ENCODE assay signal across 1 cellular context in genomic region chr3:98593046-98593936, GRCh38.
TF ChIP-seq lines count a peak whose summit lies in the region.

TSS of gene CPOX (minus strand) at chr3:98593611. CDS start at chr3:98593504, 107 bp downstream.

TF ChIP-seq in K562, 482 proteins besides CTCF, POLR2A, EP300 and RAD21 (continued from another document and continues in another):
- TF ChIP-seq POLR2B (IDR thresholded peaks at IDR 0.05; ENCODE audit: low read depth, partially characterized antibody) (peak; percentile 59), ZBTB7A (IDR thresholded peaks at IDR 0.05; ENCODE audit: borderline replicate concordance, control insufficient read depth, low read depth, low read length) (peak; percentile 72; the same call in 1 of the 2 replicates), FOXJ2 (tag; IDR thresholded peaks at IDR 0.05) (peak; percentile 59; the same call in 1 of the 2 replicates), POLR2AphosphoS5 (IDR thresholded peaks at IDR 0.05; ENCODE audit: control insufficient read depth, insufficient read depth, low read depth, low read length) (peak; percentile 77), TAL1 (IDR thresholded peaks at IDR 0.05) (peak; percentile 70), ZBTB2 (IDR thresholded peaks at IDR 0.05) (peak; percentile 76), ARNT (IDR thresholded peaks at IDR 0.05) (peak; percentile 96 to 99), RCOR1 (IDR thresholded peaks at IDR 0.05; ENCODE audit: borderline replicate concordance in 1 of 2, low read depth in 2 of 2, low read length in 2 of 2) (peak in 1 of 2 experiments; percentile 47; a peak in 1 of 4 replicates), LEF1 (IDR thresholded peaks at IDR 0.05) (peak; percentile 68), TGIF2 (CRISPR knock-in tag; IDR thresholded peaks at IDR 0.05) (0 out of 2 replicates have a peak, but pooled peaks have one; percentile 38), E2F3 (CRISPR knock-in tag; IDR thresholded peaks at IDR 0.05) (peak; percentile 72; the same call in 1 of the 2 replicates), FOXA3 (CRISPR knock-in tag; conservative IDR thresholded peaks at IDR 0.05 in 1 of 2, IDR thresholded peaks at IDR 0.05 in 1 of 2) (peak; percentile 95 to 97), TBL1XR1 (IDR thresholded peaks at IDR 0.05; ENCODE audit: low read length in 2 of 2) (peak in 1 of 2 experiments; percentile 33; a peak in 1 of 4 replicates), SOX6 (IDR thresholded peaks at IDR 0.05) (peak; percentile 63; the same call in 1 of the 2 replicates), ZNF347 (CRISPR knock-in tag; IDR thresholded peaks at IDR 0.05; ENCODE audit: low read depth) (no peak), EP400 (IDR thresholded peaks at IDR 0.05) (peak; percentile 48), GMEB1 (CRISPR knock-in tag; IDR thresholded peaks at IDR 0.05) (peak; percentile 88), MYBL2 (IDR thresholded peaks at IDR 0.05; ENCODE audit: low read depth) (no peak), MYBL2 (CRISPR knock-in tag; IDR thresholded peaks at IDR 0.05; ENCODE audit: borderline replicate concordance) (no peak), GABPA (tag; conservative IDR thresholded peaks at IDR 0.05; ENCODE audit: low read depth) (peak; percentile 63), BHLHE40 (IDR thresholded peaks at IDR 0.05; ENCODE audit: low read length) (peak; percentile 11; the same call in 1 of the 2 replicates), ZNF143 (CRISPR knock-in tag; IDR thresholded peaks at IDR 0.05) (peak; percentile 83), POLR2G (IDR thresholded peaks at IDR 0.05; ENCODE audit: low read depth, low read length) (peak; percentile 73), NR2F6 (CRISPR knock-in tag; IDR thresholded peaks at IDR 0.05) (no peak), SUPT5H (IDR thresholded peaks at IDR 0.05) (peak; percentile 62), SIN3A (IDR thresholded peaks at IDR 0.05; ENCODE audit: borderline replicate concordance in 2 of 2, control insufficient read depth in 1 of 2, low read depth in 2 of 2, low read length in 2 of 2) (0 out of 4 replicates have a peak, but pooled peaks of 1 of the 2 experiments have one; percentile 31), SRF (CRISPR knock-in tag; IDR thresholded peaks at IDR 0.05) (0 out of 4 replicates have a peak, but pooled peaks of 1 of the 2 experiments have one; percentile 26), KDM5B (IDR thresholded peaks at IDR 0.05; ENCODE audit: insufficient replicate concordance, low read depth, low read length) (peak; percentile 52), EGR1 (conservative IDR thresholded peaks at IDR 0.05) (peak; percentile 97), POLR2H (tag; IDR thresholded peaks at IDR 0.05; ENCODE audit: low read depth) (peak; percentile 70), USF1 (CRISPR knock-in tag; IDR thresholded peaks at IDR 0.05) (no peak), KLF16 (IDR thresholded peaks at IDR 0.05) (peak; percentile 32; the same call in 1 of the 2 replicates), MLX (CRISPR knock-in tag; conservative IDR thresholded peaks at IDR 0.05) (no peak), MLLT1 (IDR thresholded peaks at IDR 0.05) (no peak), ETS1 (conservative IDR thresholded peaks at IDR 0.05; ENCODE audit: control insufficient read depth, low read depth, low read length) (peak; percentile 84; the same call in 1 of the 2 replicates), ETV1 (tag; conservative IDR thresholded peaks at IDR 0.05; ENCODE audit: low read depth) (peak; percentile 80), E2F8 (IDR thresholded peaks at IDR 0.05; ENCODE audit: low read depth, partially characterized antibody) (peak; percentile 56), UBTF (IDR thresholded peaks at IDR 0.05; ENCODE audit: borderline replicate concordance in 1 of 2, low read depth in 2 of 2, low read length in 2 of 2) (peak in 1 of 2 experiments; percentile 70; a peak in 1 of 4 replicates), MTA2 (IDR thresholded peaks at IDR 0.05; ENCODE audit: low read depth) (peak; percentile 49), HMG20B (CRISPR knock-in tag; IDR thresholded peaks at IDR 0.05) (no peak), CREB3L1 (IDR thresholded peaks at IDR 0.05; ENCODE audit: borderline replicate concordance, low read depth) (peak; percentile 62; the same call in 1 of the 2 replicates), ZFX (CRISPR knock-in tag; IDR thresholded peaks at IDR 0.05) (peak; percentile 36; the same call in 1 of the 2 replicates), RB1 (IDR thresholded peaks at IDR 0.05; ENCODE audit: low read depth) (peak; percentile 63; the same call in 1 of the 2 replicates), ZNF282 (CRISPR knock-in tag; IDR thresholded peaks at IDR 0.05) (no peak), MAFF (IDR thresholded peaks at IDR 0.05; ENCODE audit: low read length) (no peak), ZNF124 (CRISPR knock-in tag; IDR thresholded peaks at IDR 0.05) (no peak), E2F6 (IDR thresholded peaks at IDR 0.05; ENCODE audit: borderline replicate concordance in 1 of 2, extremely low read depth in 1 of 2, insufficient read depth in 1 of 2, insufficient read length in 1 of 2, low read depth in 1 of 2, low read length in 1 of 2, poor library complexity in 1 of 2, severe bottlenecking in 1 of 2) (peak; percentile 17 to 25), BCOR (IDR thresholded peaks at IDR 0.05) (peak; percentile 64), VEZF1 (CRISPR knock-in tag; IDR thresholded peaks at IDR 0.05) (peak; percentile 66), ARID1B (IDR thresholded peaks at IDR 0.05) (peak; percentile 86)
